1 cellular context compared by ENCODE assay signal in genomic region chr2:46296840-46297545, GRCh38.
TF ChIP-seq lines count a peak whose summit lies in the region.

Gene EPAS1 (plus strand): TSS chr2:46297407. CDS start chr2:46297912, 505 bp downstream.

TF ChIP-seq in K562, 482 proteins besides CTCF, POLR2A, EP300 and RAD21 (continued from another document and continues in another):
- TF ChIP-seq TRIM25 (IDR thresholded peaks at IDR 0.05; ENCODE audit: borderline replicate concordance) = no peak
- TF ChIP-seq ZNF347 (CRISPR knock-in tag; IDR thresholded peaks at IDR 0.05; ENCODE audit: low read depth) = no peak
- TF ChIP-seq ZBTB8A (IDR thresholded peaks at IDR 0.05; ENCODE audit: partially characterized antibody) = no peak
- TF ChIP-seq RBFOX2 (IDR thresholded peaks at IDR 0.05; ENCODE audit: low read depth, low read length) = peak; percentile 74
- no peak for TF ChIP-seq MAFK (IDR thresholded peaks at IDR 0.05; ENCODE audit: low read length)
- peak; percentile 57; the same call in 1 of the 2 replicates for TF ChIP-seq PHF8 (IDR thresholded peaks at IDR 0.05; ENCODE audit: borderline replicate concordance, low read length)
- TF ChIP-seq ATF4 (CRISPR knock-in tag; IDR thresholded peaks at IDR 0.05) = no peak
- no peak for TF ChIP-seq ELK1 (CRISPR knock-in tag; IDR thresholded peaks at IDR 0.05)
- 0 out of 2 replicates have a peak, but pooled peaks have one; percentile 9 for TF ChIP-seq CREB1 (IDR thresholded peaks at IDR 0.05)
- no peak; the same call in 1 of the 2 replicates for TF ChIP-seq CREB1 (CRISPR knock-in tag; IDR thresholded peaks at IDR 0.05)
- TF ChIP-seq YY1 (IDR thresholded peaks at IDR 0.05; ENCODE audit: borderline replicate concordance in 1 of 3, control insufficient read depth in 1 of 3, extremely low read depth in 1 of 3, insufficient read depth in 3 of 3, insufficient read length in 1 of 3, insufficient replicate concordance in 2 of 3, low read depth in 1 of 3, low read length in 2 of 3) = peak in 1 of 3 experiments; percentile 33
- TF ChIP-seq BMI1 (IDR thresholded peaks at IDR 0.05; ENCODE audit: low read length) = no peak
- 0 out of 4 replicates have a peak, but pooled peaks of 1 of the 2 experiments have one; percentile 22 for TF ChIP-seq MLX (CRISPR knock-in tag; conservative IDR thresholded peaks at IDR 0.05)
- TF ChIP-seq AFF4 (CRISPR knock-in tag; IDR thresholded peaks at IDR 0.05) = peak; percentile 15; the same call in 1 of the 2 replicates
- TF ChIP-seq HDAC1 (IDR thresholded peaks at IDR 0.05) = peak in 1 of 2 experiments; percentile 16; a peak in 1 of 4 replicates
- no peak for TF ChIP-seq ZNF75A (CRISPR knock-in tag; IDR thresholded peaks at IDR 0.05)
- no peak for TF ChIP-seq ID3 (CRISPR knock-in tag; IDR thresholded peaks at IDR 0.05)
- no peak for TF ChIP-seq ID3 (tag; IDR thresholded peaks at IDR 0.05)
- peak; percentile 71 for TF ChIP-seq HMGN3 (IDR thresholded peaks at IDR 0.05; ENCODE audit: borderline replicate concordance, extremely low read depth, insufficient read length, low read depth, low read length)
- TF ChIP-seq UBTF (IDR thresholded peaks at IDR 0.05; ENCODE audit: borderline replicate concordance in 1 of 2, low read depth in 2 of 2, low read length in 2 of 2) = no peak
- TF ChIP-seq CEBPB (tag; IDR thresholded peaks at IDR 0.05) = peak; percentile 41; the same call in 1 of the 2 replicates
- TF ChIP-seq NR2F6 (CRISPR knock-in tag; IDR thresholded peaks at IDR 0.05) = no peak
- peak; percentile 52 for TF ChIP-seq RBM25 (IDR thresholded peaks at IDR 0.05; ENCODE audit: low read depth, low read length, severe bottlenecking)
- TF ChIP-seq SRSF7 (optimal IDR thresholded peaks at IDR 0.05; ENCODE audit: low read depth, low read length) = no peak
- TF ChIP-seq RBM34 (IDR thresholded peaks at IDR 0.05; ENCODE audit: borderline replicate concordance, insufficient read depth, low read length) = 0 out of 2 replicates have a peak, but pooled peaks have one; percentile 64
- TF ChIP-seq ZNF398 (CRISPR knock-in tag; IDR thresholded peaks at IDR 0.05) = no peak
- no peak for TF ChIP-seq ZNF707 (CRISPR knock-in tag; conservative IDR thresholded peaks at IDR 0.05)
- TF ChIP-seq GTF2B (IDR thresholded peaks at IDR 0.05; ENCODE audit: extremely low read depth, insufficient read length) = no peak
- TF ChIP-seq XRCC3 (IDR thresholded peaks at IDR 0.05) = no peak
- no peak for TF ChIP-seq KLF6 (CRISPR knock-in tag; IDR thresholded peaks at IDR 0.05; ENCODE audit: borderline replicate concordance)
- peak; percentile 81 for TF ChIP-seq POLR2H (tag; IDR thresholded peaks at IDR 0.05; ENCODE audit: low read depth)
- TF ChIP-seq TAF1 (IDR thresholded peaks at IDR 0.05; ENCODE audit: control insufficient read depth, extremely low read depth, insufficient read depth, low read length, severe bottlenecking) = peak; percentile 49
- no peak for TF ChIP-seq ZNF449 (CRISPR knock-in tag; IDR thresholded peaks at IDR 0.05)
- TF ChIP-seq SRSF1 (IDR thresholded peaks at IDR 0.05; ENCODE audit: low read depth, low read length) = no peak
- no peak for TF ChIP-seq ZFP1 (CRISPR knock-in tag; IDR thresholded peaks at IDR 0.05)
- TF ChIP-seq TRIM24 (IDR thresholded peaks at IDR 0.05) = no peak
- peak in 1 of 2 experiments; percentile 72; a peak in 2 of 4 replicates for TF ChIP-seq ZNF639 (CRISPR knock-in tag; conservative IDR thresholded peaks at IDR 0.05 in 1 of 2, IDR thresholded peaks at IDR 0.05 in 1 of 2)
- no peak for TF ChIP-seq TAL1 (IDR thresholded peaks at IDR 0.05)
- no peak for TF ChIP-seq TOE1 (IDR thresholded peaks at IDR 0.05; ENCODE audit: borderline replicate concordance)
- no peak for TF ChIP-seq TOE1 (CRISPR knock-in tag; IDR thresholded peaks at IDR 0.05; ENCODE audit: borderline replicate concordance, low read depth)
- peak; percentile 57 to 85; a peak in 3 of 4 replicates for TF ChIP-seq MAZ (CRISPR knock-in tag; conservative IDR thresholded peaks at IDR 0.05 in 1 of 2, IDR thresholded peaks at IDR 0.05 in 1 of 2)
- TF ChIP-seq ZBTB12 (CRISPR knock-in tag; IDR thresholded peaks at IDR 0.05) = no peak
